11 cellular contexts compared by ENCODE assay signal in the genomic region with DNA sequence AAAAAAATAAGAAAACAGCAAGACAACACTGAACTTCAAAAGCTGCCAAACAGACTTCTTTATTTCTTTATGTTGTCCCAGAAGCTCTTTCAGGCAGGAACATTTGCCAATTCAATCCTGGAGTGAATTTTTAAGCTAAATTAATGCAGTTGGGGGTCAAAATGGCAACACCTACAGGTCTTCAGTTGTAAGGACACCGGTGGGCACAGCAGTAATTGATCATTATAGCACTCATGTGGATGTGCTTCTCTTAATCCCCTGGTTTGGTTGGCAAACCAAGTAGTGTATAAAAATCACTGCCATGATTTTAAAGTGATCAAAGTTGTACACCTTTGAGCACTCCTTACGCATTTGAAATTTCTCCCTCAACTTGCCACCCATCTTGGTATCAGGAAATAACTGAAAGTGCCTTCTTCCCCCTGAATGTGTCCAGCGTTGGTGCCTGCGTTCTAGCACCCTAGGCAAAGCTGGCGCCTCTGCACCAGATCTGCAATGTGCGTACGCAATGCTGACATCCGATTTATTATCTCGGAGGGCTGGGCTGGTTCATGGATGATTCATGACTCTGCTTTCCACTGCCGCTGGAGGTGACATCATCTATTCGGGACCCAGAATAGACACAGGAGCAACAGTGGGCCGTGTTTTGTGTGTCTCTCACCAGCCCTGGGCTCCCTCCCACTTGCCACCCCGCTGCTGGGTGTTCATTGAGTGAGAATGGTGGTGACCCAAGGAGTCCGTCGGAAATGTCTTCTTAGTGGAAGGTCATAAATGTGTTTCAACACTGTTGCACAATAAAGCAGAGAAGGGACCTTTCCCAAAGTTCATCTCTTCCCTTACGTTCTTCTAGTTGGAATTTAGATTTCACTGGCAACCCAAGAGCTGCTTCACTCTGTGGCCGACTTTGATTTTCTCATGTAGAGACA.
A peak's percentile ranks its signal among the peaks of the same experiment; 100 is the strongest.
DNase-seq lines count a peak whose midpoint lies in the region; ATAC-seq, FAIRE-seq and TF ChIP-seq lines count a peak whose summit lies in the region.
"Had no signal": no experiment of that assay in that cellular context is flagged by ENCODE, and none has a peak within 500 bp of the region (broad histone marks: within the 10 kb centered on the region; RNA-seq: fewer than 3 reads in every experiment).

No MANE protein-coding gene starts in this region.

- intact Hi-C loops in Calu3 (cut with micrococcal nuclease; ENCODE audit: unreplicated experiment), result no loop called here

- H3K36me3 ChIP-seq in Loucy (ENCODE audit: insufficient read depth, low read length) (peaks cover 49% of the 10 kb centered on the region), astrocyte (ENCODE audit: insufficient read depth, low read length) (no peaks in the 10 kb centered on the region)

- DNase-seq in ACHN (peak; percentile 90), astrocyte (ENCODE audit: low read depth) (peak; percentile 89), left lobe of liver (ENCODE audit: low spot score) (no peak), Calu3 (no peak), cerebellum (ENCODE audit: low spot score) (no peak), GDM1 (lab: John Stamatoyannopoulos, UW) (no peak)
- DNase-seq: activated B cell treated with CpG ODN at 0.5 μM for 24 hours, hippocampal formation had no signal

- no peaks in the 10 kb centered on the region for H3K27me3 ChIP-seq in Loucy (ENCODE audit: insufficient read depth, low read length, poor library complexity, severe bottlenecking)
- H3K27me3 ChIP-seq in astrocyte (ENCODE audit: insufficient read depth, low read length), result no peaks in the 10 kb centered on the region

- no peak overlapping the region for H3K4me3 Mint-ChIP-seq in astrocyte (ENCODE audit: unreplicated experiment)
- H3K4me3 Mint-ChIP-seq in Calu3 (ENCODE audit: low read depth, unreplicated experiment), result no peak overlapping the region
- H3K4me3 Mint-ChIP-seq: activated B cell treated with CpG ODN at 0.5 μM for 24 hours had no signal

- H3K9ac ChIP-seq in Loucy (ENCODE audit: low read depth, low read length, poor library complexity, severe bottlenecking), result no peak overlapping the region
- peak overlapping the region; percentile 49 for H3K9ac ChIP-seq in astrocyte (ENCODE audit: low read length)

- H3K79me2 ChIP-seq in Loucy (ENCODE audit: insufficient read depth, low read length), result peaks cover 88% of the 10 kb centered on the region
- no peaks in the 10 kb centered on the region for H3K79me2 ChIP-seq in astrocyte (ENCODE audit: insufficient read depth, low read length)

- H3K9me3 ChIP-seq in Loucy (ENCODE audit: insufficient read depth, low read depth, low read length), result no peaks in the 10 kb centered on the region
- no peaks in the 10 kb centered on the region for H3K9me3 ChIP-seq in astrocyte (ENCODE audit: insufficient read depth, low read depth, low read length)

- no peak overlapping the region for H3K4me3 ChIP-seq in Loucy (ENCODE audit: low read length, poor library complexity, severe bottlenecking)
- peak overlapping the region; percentile 15 for H3K4me3 ChIP-seq in astrocyte (ENCODE audit: insufficient read depth, low read depth, low read length)

- CTCF ChIA-PET in Calu3 (lab: Charles Lee), result no interaction called here

- H3K27me3 Mint-ChIP-seq in astrocyte (ENCODE audit: low read depth, unreplicated experiment) (no peaks in the 10 kb centered on the region), Calu3 (ENCODE audit: unreplicated experiment) (no peaks in the 10 kb centered on the region)
- H3K27me3 Mint-ChIP-seq: activated B cell treated with CpG ODN at 0.5 μM for 24 hours had no signal

- H3K9me3 Mint-ChIP-seq in astrocyte (ENCODE audit: unreplicated experiment) (no peaks in the 10 kb centered on the region), Calu3 (ENCODE audit: low read depth, unreplicated experiment) (no peaks in the 10 kb centered on the region)
- H3K9me3 Mint-ChIP-seq: activated B cell treated with CpG ODN at 0.5 μM for 24 hours had no signal

- TF ChIP-seq CTCF in Loucy (conservative IDR thresholded peaks at IDR 0.05; ENCODE audit: low read length) (peak; percentile 34), astrocyte (IDR thresholded peaks at IDR 0.05; ENCODE audit: insufficient read depth, low read depth, low read length) (no peak), Calu3 (IDR thresholded peaks at IDR 0.05; ENCODE audit: unreplicated experiment) (no peak)

- no TSS peak for BruUV-seq in Calu3 (replicated peaks; lab: Mats Ljungman, UMichigan)

- peak; percentile 13 for ATAC-seq in left lobe of liver
- no peak for ATAC-seq in GM19395 (IDR thresholded peaks at IDR 0.05; ENCODE audit: unreplicated experiment)

- in situ Hi-C loops in ACHN (cut with HindIII; ENCODE audit: low pct_ligation_motif_present, low pct_unique_long_range_greater_than_20kb, low sequenced_read_pairs), result no loop called here

- H3K9me2 ChIP-seq in Loucy (replicated peaks; ENCODE audit: low read depth, low read length), result no peaks in the 10 kb centered on the region

- peak overlapping the region; percentile 21 for H3K27ac Mint-ChIP-seq in astrocyte (ENCODE audit: unreplicated experiment)
- H3K27ac Mint-ChIP-seq in Calu3 (ENCODE audit: unreplicated experiment), result no peak overlapping the region
- H3K27ac Mint-ChIP-seq: activated B cell treated with CpG ODN at 0.5 μM for 24 hours had no signal

- no peaks in the 10 kb centered on the region for H3F3A ChIP-seq in Loucy (ENCODE audit: low read depth)

- FAIRE-seq in astrocyte (lab: Jason Lieb, UNC), result peak; percentile 9

- H3K27ac ChIP-seq in astrocyte (ENCODE audit: low read depth, low read length), result peak overlapping the region; percentile 55
- H3K27ac ChIP-seq: C4-2B had no signal

- H3K4me1 Mint-ChIP-seq in astrocyte (ENCODE audit: low read depth, unreplicated experiment) (peaks cover 14% of the 10 kb centered on the region), Calu3 (ENCODE audit: low read depth, unreplicated experiment) (no peaks in the 10 kb centered on the region)

- H2AFZ ChIP-seq in Loucy (ENCODE audit: low read length) (no peak overlapping the region), astrocyte (ENCODE audit: low read depth, low read length) (peak overlapping the region; percentile 13)

- peaks cover 44% of the 10 kb centered on the region for H4K20me1 ChIP-seq in Loucy (ENCODE audit: insufficient read depth, low read length, poor library complexity, severe bottlenecking)
- H4K20me1 ChIP-seq in astrocyte (ENCODE audit: insufficient read depth, low read length), result no peaks in the 10 kb centered on the region

- H3K36me3 Mint-ChIP-seq in astrocyte (ENCODE audit: low read depth, unreplicated experiment), result peaks cover 4% of the 10 kb centered on the region
- no peaks in the 10 kb centered on the region for H3K36me3 Mint-ChIP-seq in Calu3 (ENCODE audit: insufficient read depth, unreplicated experiment)

- H3K4me1 ChIP-seq in Loucy (ENCODE audit: insufficient read depth, low read length, poor library complexity, severe bottlenecking), result peaks cover 16% of the 10 kb centered on the region
- H3K4me1 ChIP-seq in astrocyte (ENCODE audit: insufficient read depth, low read length), result peaks cover 25% of the 10 kb centered on the region

- H3K4me2 ChIP-seq in Loucy (ENCODE audit: low read depth, low read length, poor library complexity, severe bottlenecking) (no peak overlapping the region), astrocyte (ENCODE audit: low read length) (peak overlapping the region; percentile 74)

Comparison
In these comparisons a context has a peak if more than half of its experiments do, and no peak if none do; other contexts are left out.
1. DNase-seq: peak in ACHN (single experiment) and astrocyte (single experiment); none in left lobe of liver (single experiment), Calu3 (single experiment), cerebellum (single experiment) and GDM1 (single experiment).